In the genomic region with DNA sequence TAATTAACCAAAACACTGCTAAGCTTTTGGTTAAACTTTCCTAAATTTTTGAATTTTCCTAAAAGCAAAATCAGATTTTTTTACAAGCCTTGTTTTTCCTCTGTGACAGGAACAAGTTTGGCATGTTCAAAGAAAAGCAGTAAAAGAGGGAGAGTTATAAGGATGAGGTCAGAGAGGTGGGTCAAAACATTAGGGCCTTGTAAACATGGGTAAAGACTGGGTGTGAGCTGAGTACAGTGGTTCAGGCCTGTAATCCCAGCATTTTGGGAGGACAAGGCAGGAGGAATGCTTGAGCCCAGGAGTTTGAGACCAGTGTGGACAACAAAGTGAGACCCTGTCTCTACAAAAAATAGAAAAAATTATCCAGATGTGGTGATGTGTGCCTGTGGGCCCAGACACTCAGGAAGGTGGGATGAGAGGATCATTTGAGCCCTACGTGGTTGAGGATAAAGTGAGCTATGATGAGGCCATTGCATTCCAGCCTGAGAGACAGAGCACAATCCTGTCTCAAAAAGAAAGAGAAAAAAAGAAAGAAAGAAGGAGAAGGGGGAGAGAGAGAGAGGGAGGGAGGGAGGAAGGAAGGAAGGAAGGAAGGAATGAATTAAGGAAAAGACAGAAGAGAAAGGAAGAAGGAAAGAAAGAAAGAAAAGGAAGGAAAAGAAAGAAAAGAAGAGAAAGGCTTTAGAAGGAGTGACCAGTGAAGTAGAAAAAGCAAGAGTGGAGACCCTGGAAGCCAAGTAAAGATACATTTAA, we compare ENCODE assay signal across 25 cellular contexts.
"Had no signal": no experiment of that assay in that cellular context is flagged by ENCODE, and none has a peak within 500 bp of the region (broad histone marks: within the 10 kb centered on the region; RNA-seq: fewer than 3 reads in every experiment).

No MANE protein-coding gene starts in this region.

- H3K27me3 Mint-ChIP-seq: activated T-cell treated with anti-CD3 and anti-CD28 coated beads, Interleukin-2, amount 50 U/mL, for 24 hours had no signal

- H3K4me1 Mint-ChIP-seq: activated CD4-positive, alpha-beta T cell treated with anti-CD3 and anti-CD28 coated beads, Interleukin-2, amount 10 ng/mL, durations not matched to agents 7 days and 5 days; activated naive CD4-positive, alpha-beta T cell treated with anti-CD3 and anti-CD28 coated beads, Interleukin-2, amount 10 ng/mL, durations not matched to agents 7 days and 5 days had no signal

- DNase-seq: activated CD4-positive, alpha-beta memory T cell treated with anti-CD3 and anti-CD28 coated beads, Interleukin-2, amount 10 ng/mL, durations not matched to agents 7 days and 5 days; activated CD4-positive, alpha-beta T cell treated with anti-CD3 and anti-CD28 coated beads, Interleukin-2, amount 10 ng/mL, durations not matched to agents 7 days and 5 days; activated CD4-positive, CD25-positive, alpha-beta regulatory T cell treated with anti-CD3 and anti-CD28 coated beads, Interleukin-2, amount 50 U/mL, for 72 hours; activated CD8-positive, alpha-beta memory T cell treated with anti-CD3 and anti-CD28 coated beads, Interleukin-2, amount 50 U/mL, for 48 hours; activated gamma-delta T cell; activated naive CD4-positive, alpha-beta T cell treated with anti-CD3 and anti-CD28 coated beads, Interleukin-2, amount 10 ng/mL, durations not matched to agents 7 days and 5 days; activated T-cell treated with anti-CD3 and anti-CD28 coated beads, Interleukin-2, amount 50 U/mL, for 24 hours; amygdala; effector CD8-positive, alpha-beta T cell; erythroblast; left cardiac atrium; mammary epithelial cell; naive thymus-derived CD4-positive, alpha-beta T cell; occipital lobe; right cardiac atrium; spleen; stimulated activated naive CD4-positive, alpha-beta T cell treated with Interleukin-2 at 50 U/mL for 16 hours; WERI-Rb-1 had no signal

- H3K4me3 ChIP-seq: gastroesophageal sphincter, hepatocyte, spleen had no signal

- H3K36me3 Mint-ChIP-seq: activated naive CD4-positive, alpha-beta T cell treated with anti-CD3 and anti-CD28 coated beads, Interleukin-2, amount 10 ng/mL, durations not matched to agents 7 days and 5 days; mesothelial cell of epicardium had no signal

- ATAC-seq: gastroesophageal sphincter; left cardiac atrium; naive thymus-derived CD4-positive, alpha-beta T cell; right cardiac atrium had no signal

- H3K4me2 ChIP-seq: hepatocyte had no signal

- H3K4me3 Mint-ChIP-seq: activated CD4-positive, alpha-beta memory T cell treated with anti-CD3 and anti-CD28 coated beads, Interleukin-2, amount 10 ng/mL, durations not matched to agents 7 days and 5 days; activated CD4-positive, alpha-beta T cell treated with anti-CD3 and anti-CD28 coated beads, Interleukin-2, amount 10 ng/mL, durations not matched to agents 7 days and 5 days; activated naive CD4-positive, alpha-beta T cell treated with anti-CD3 and anti-CD28 coated beads, Interleukin-2, amount 10 ng/mL, durations not matched to agents 7 days and 5 days; activated T-cell treated with anti-CD3 and anti-CD28 coated beads, Interleukin-2, amount 50 U/mL, for 24 hours; mesothelial cell of epicardium; naive thymus-derived CD4-positive, alpha-beta T cell; neural crest cell had no signal

- H3K9me3 Mint-ChIP-seq: activated CD4-positive, alpha-beta memory T cell treated with anti-CD3 and anti-CD28 coated beads, Interleukin-2, amount 10 ng/mL, durations not matched to agents 7 days and 5 days; activated CD4-positive, alpha-beta T cell treated with anti-CD3 and anti-CD28 coated beads, Interleukin-2, amount 10 ng/mL, durations not matched to agents 7 days and 5 days; activated naive CD4-positive, alpha-beta T cell treated with anti-CD3 and anti-CD28 coated beads, Interleukin-2, amount 10 ng/mL, durations not matched to agents 7 days and 5 days; activated T-cell treated with anti-CD3 and anti-CD28 coated beads, Interleukin-2, amount 50 U/mL, for 24 hours; mesothelial cell of epicardium; neural crest cell had no signal

- H3K79me2 ChIP-seq: hepatocyte had no signal

- H3K27ac ChIP-seq: gastroesophageal sphincter, hepatocyte, spleen, WERI-Rb-1 had no signal

- H3K36me3 ChIP-seq: gastroesophageal sphincter, spleen, WERI-Rb-1 had no signal

- H3K27me3 ChIP-seq: gastroesophageal sphincter, hepatocyte, spleen had no signal

- H2AFZ ChIP-seq: hepatocyte had no signal

- H3K9me3 ChIP-seq: gastroesophageal sphincter, spleen had no signal

- FAIRE-seq: colon, keratinocyte, TTC549 had no signal

- H3K27ac Mint-ChIP-seq: activated CD4-positive, alpha-beta memory T cell treated with anti-CD3 and anti-CD28 coated beads, Interleukin-2, amount 10 ng/mL, durations not matched to agents 7 days and 5 days; activated CD4-positive, alpha-beta T cell treated with anti-CD3 and anti-CD28 coated beads, Interleukin-2, amount 10 ng/mL, durations not matched to agents 7 days and 5 days; activated naive CD4-positive, alpha-beta T cell treated with anti-CD3 and anti-CD28 coated beads, Interleukin-2, amount 10 ng/mL, durations not matched to agents 7 days and 5 days; activated T-cell treated with anti-CD3 and anti-CD28 coated beads, Interleukin-2, amount 50 U/mL, for 24 hours; mesothelial cell of epicardium; naive thymus-derived CD4-positive, alpha-beta T cell had no signal
